Comparison of ENCODE assay signal across 14 cellular contexts in the genomic region with DNA sequence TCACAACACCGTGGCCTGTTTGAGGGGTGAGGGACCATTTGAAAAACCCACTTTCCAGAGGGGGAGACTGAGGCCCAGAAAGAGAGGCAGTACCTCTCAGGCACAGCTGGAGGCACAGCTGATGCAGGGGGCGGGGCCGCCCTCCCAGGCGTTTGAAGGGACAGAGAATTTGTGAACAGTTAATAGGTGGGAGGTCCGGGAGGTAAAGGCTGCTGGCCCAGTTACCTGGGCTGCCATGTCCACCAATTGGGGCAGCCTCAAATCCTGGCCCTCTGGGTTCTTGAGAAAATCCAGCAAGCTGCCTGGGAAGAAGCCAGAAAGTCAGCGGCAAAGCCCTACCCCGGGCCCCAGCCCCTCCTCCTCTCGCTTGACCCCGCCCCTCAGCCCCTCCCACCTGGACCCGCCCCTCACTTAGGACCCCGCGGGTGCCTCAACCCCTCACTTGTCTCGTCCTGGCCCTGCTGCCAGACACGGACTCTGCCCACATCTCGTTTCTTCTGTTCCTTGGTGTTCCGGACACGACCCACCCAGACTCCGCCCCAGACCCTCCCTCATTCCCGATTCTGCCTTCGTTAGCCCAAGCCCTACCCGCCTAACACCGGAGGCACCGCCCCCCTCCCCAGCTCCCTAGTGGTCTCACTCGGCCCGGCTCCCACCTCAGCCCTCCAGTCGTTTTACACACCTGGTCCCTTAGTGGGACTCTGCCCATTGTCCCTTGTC. TPM values are rescaled to one million over a fixed set of nuclear protein-coding genes. Genes with fewer than 3 reads are reported as not detected.
A peak's percentile ranks its signal among the peaks of the same experiment; 100 is the strongest.
DNase-seq lines count a peak whose midpoint lies in the region; ATAC-seq, FAIRE-seq and TF ChIP-seq lines count a peak whose summit lies in the region.
"Had no signal": no experiment of that assay in that cellular context is flagged by ENCODE, and none has a peak within 500 bp of the region (broad histone marks: within the 10 kb centered on the region; RNA-seq: fewer than 3 reads in every experiment).

No MANE protein-coding gene starts in this region.

- H3K27me3 Mint-ChIP-seq in CD8-positive, alpha-beta memory T cell, result peaks cover 0 to 3% of the 10 kb centered on the region in 2 donors
- no peaks in the 10 kb centered on the region for H3K27me3 Mint-ChIP-seq in naive thymus-derived CD4-positive, alpha-beta T cell
- H3K27me3 Mint-ChIP-seq: activated T-cell treated with anti-CD3 and anti-CD28 coated beads, Interleukin-2, amount 50 U/mL, for 24 hours had no signal

- H3K4me1 Mint-ChIP-seq in CD8-positive, alpha-beta memory T cell, result peaks cover 45 to 69% (median 58%) of the 10 kb centered on the region in 3 donors
- H3K4me1 Mint-ChIP-seq in naive thymus-derived CD4-positive, alpha-beta T cell, result peaks cover 48 to 86% (median 66%) of the 10 kb centered on the region in 7 donors

- no peak overlapping the region for H3K4me3 ChIP-seq in CD8-positive, alpha-beta memory T cell (ENCODE audit: low read length)
- H3K4me3 ChIP-seq in K562, result peak overlapping the region; percentile 24; the same call in 1 of the 2 replicates
- H3K4me3 ChIP-seq in naive thymus-derived CD4-positive, alpha-beta T cell (ENCODE audit: low read length), result no peak overlapping the region
- H3K4me3 ChIP-seq: MG63, mucosa of descending colon, upper lobe of left lung had no signal

- WGBS in K562 (ENCODE audit: insufficient coverage, low coverage, missing lambda C conversion rate), result 7% methylated on average over 22 of the region's 26 CpGs

- no TSS peak for BruUV-seq in K562 (replicated peaks; lab: Mats Ljungman, UMichigan)

- peak overlapping the region in 2 of 7 donors; percentile 32 to 65 for H3K4me3 Mint-ChIP-seq in CD8-positive, alpha-beta memory T cell
- peak overlapping the region in 7 of 10 donors; percentile 16 to 83 (median 63) for H3K4me3 Mint-ChIP-seq in naive thymus-derived CD4-positive, alpha-beta T cell
- H3K4me3 Mint-ChIP-seq: activated T-cell treated with anti-CD3 and anti-CD28 coated beads, Interleukin-2, amount 50 U/mL, for 24 hours had no signal

- no peaks in the 10 kb centered on the region for H3K79me2 ChIP-seq in K562 (ENCODE audit: control insufficient read depth, insufficient read depth, low read length)

- TF ChIP-seq EP300 in K562 (IDR thresholded peaks at IDR 0.05; ENCODE audit: low read length), result no peak

- H3K9me3 ChIP-seq in CD8-positive, alpha-beta memory T cell (ENCODE audit: low read length), result no peaks in the 10 kb centered on the region
- no peaks in the 10 kb centered on the region for H3K9me3 ChIP-seq in K562 (replicated peaks; ENCODE audit: control insufficient read depth, insufficient read depth, low read depth, low read length)
- H3K9me3 ChIP-seq in naive thymus-derived CD4-positive, alpha-beta T cell (ENCODE audit: control insufficient read depth in 2 of 3, low read length in 3 of 3), result no peaks in the 10 kb centered on the region
- H3K9me3 ChIP-seq: MG63, mucosa of descending colon, upper lobe of left lung had no signal

- ATAC-seq in K562 (peak; percentile 80), HG03159 (IDR thresholded peaks at IDR 0.05; ENCODE audit: unreplicated experiment) (no peak)
- no peak for ATAC-seq in naive thymus-derived CD4-positive, alpha-beta T cell
- ATAC-seq: mucosa of descending colon had no signal

- H3K27ac ChIP-seq in CD8-positive, alpha-beta memory T cell (ENCODE audit: low read depth, low read length), result no peak overlapping the region
- no peak overlapping the region for H3K27ac ChIP-seq in K562 (ENCODE audit: extremely low read depth, low read depth, low read length)
- no peak overlapping the region for H3K27ac ChIP-seq in naive thymus-derived CD4-positive, alpha-beta T cell (ENCODE audit: low read depth, low read length)
- H3K27ac ChIP-seq: upper lobe of left lung had no signal

- no peak for DNase-seq in CD8-positive, alpha-beta memory T cell
- peak; percentile 50 to 91 (median 86) for DNase-seq in K562 (ENCODE audit: extremely low read depth in 1 of 4, low spot score in 3 of 4)
- no peak for DNase-seq in naive thymus-derived CD4-positive, alpha-beta T cell
- no peak for DNase-seq in stimulated activated naive CD4-positive, alpha-beta T cell (lab: John Stamatoyannopoulos, UW)
- DNase-seq in NOMO-1 treated with DMSO at 0.1 percent for 48 hours (lab: John Stamatoyannopoulos, UW; ENCODE audit: unreplicated experiment), result no peak
- DNase-seq: activated T-cell treated with anti-CD3 and anti-CD28 coated beads, Interleukin-2, amount 50 U/mL, for 24 hours; AML-193; hippocampal formation; MG63; NCI-H2171 had no signal

- in situ Hi-C loops in K562 (cut with MboI), result loop anchor here (5.0 to 25.0 kb wide), 2 partner anchors 48 to 502 kb away; no protein-coding TSS in a partner anchor

- H3K9ac ChIP-seq in K562 (ENCODE audit: insufficient read depth in 1 of 2, low read depth in 2 of 2, low read length in 2 of 2), result peak overlapping the region in 1 of 2 experiments; percentile 84; a peak in 2 of 4 replicates

- peak overlapping the region; percentile 71 for H3K4me2 ChIP-seq in K562 (ENCODE audit: insufficient read depth, low read length)

- intact Hi-C loops in K562 (cut with micrococcal nuclease), result no loop called here
- intact Hi-C loops in naive thymus-derived CD4-positive, alpha-beta T cell (cut with micrococcal nuclease), result no loop called here

- TF ChIP-seq RAD21 in K562 (CRISPR knock-in tag; conservative IDR thresholded peaks at IDR 0.05 in 1 of 2, IDR thresholded peaks at IDR 0.05 in 1 of 2), result no peak

- CTCF ChIA-PET in CD8-positive, alpha-beta memory T cell (lab: Charles Lee), result interaction anchor here (0.7 to 2.4 kb wide), 5 partner anchors 9 to 55 kb away, joined by 3 to 12 read pairs (median 4); no protein-coding TSS in a partner anchor
- CTCF ChIA-PET in K562 (lab: Yijun Ruan, JAX; ENCODE audit: low intra/inter-chr PET ratio), result interaction anchor here (0.9 kb wide), 1 partner anchor 45 kb away, joined by 3 read pairs; no protein-coding TSS in a partner anchor
- CTCF ChIA-PET in naive thymus-derived CD4-positive, alpha-beta T cell (lab: Charles Lee), result interaction anchor here (0.7 to 18.3 kb wide), 3 partner anchors 10 to 318 kb away, joined by 3 to 378 read pairs (median 6); a partner anchor contains a TSS

- TF ChIP-seq CTCF in K562 (IDR thresholded peaks at IDR 0.05 in 2 of 3, conservative IDR thresholded peaks at IDR 0.05 in 1 of 3; ENCODE audit: insufficient read depth in 2 of 3, low read depth in 1 of 3, low read length in 3 of 3), result no peak

- no peaks in the 10 kb centered on the region for H3K27me3 ChIP-seq in CD8-positive, alpha-beta memory T cell (ENCODE audit: insufficient read depth, low read length, poor library complexity, severe bottlenecking)
- peaks cover 9 to 29% of the 10 kb centered on the region in 2 experiments; a peak in 3 of 5 replicates for H3K27me3 ChIP-seq in K562 (ENCODE audit: control insufficient read depth in 2 of 2, insufficient read depth in 2 of 2, low read length in 2 of 2)
- H3K27me3 ChIP-seq in naive thymus-derived CD4-positive, alpha-beta T cell (ENCODE audit: control insufficient read depth in 2 of 2, insufficient read depth in 2 of 2, low read length in 2 of 2), result no peaks in the 10 kb centered on the region
- H3K27me3 ChIP-seq: MG63, upper lobe of left lung had no signal

- no peaks in the 10 kb centered on the region for H3K9me3 Mint-ChIP-seq in CD8-positive, alpha-beta memory T cell
- H3K9me3 Mint-ChIP-seq in naive thymus-derived CD4-positive, alpha-beta T cell, result no peaks in the 10 kb centered on the region
- H3K9me3 Mint-ChIP-seq: activated T-cell treated with anti-CD3 and anti-CD28 coated beads, Interleukin-2, amount 50 U/mL, for 24 hours had no signal

- POLR2A ChIA-PET in CD8-positive, alpha-beta memory T cell (lab: Charles Lee), result interaction anchor here (0.5 to 1.1 kb wide), 3 partner anchors 10 to 25 kb away, joined by 3 to 6 read pairs (median 4); a partner anchor contains a TSS
- POLR2A ChIA-PET in K562 (lab: Yijun Ruan, JAX), result interaction anchor here (0.7 to 1.4 kb wide), 5 partner anchors 8 to 595 kb away, joined by 3 to 7 read pairs (median 4); no protein-coding TSS in a partner anchor
- POLR2A ChIA-PET in naive thymus-derived CD4-positive, alpha-beta T cell (lab: Charles Lee), result interaction anchor here (0.6 to 18.4 kb wide), 5 partner anchors 11 to 50 kb away, joined by 3 to 338 read pairs (median 4); a partner anchor contains a TSS

- no peaks in the 10 kb centered on the region for H3K9me1 ChIP-seq in K562 (ENCODE audit: control insufficient read depth, insufficient read depth, low read length)

- H3K27ac Mint-ChIP-seq in CD8-positive, alpha-beta memory T cell, result peak overlapping the region in 6 of 8 donors; percentile 51 to 82 (median 63)
- H3K27ac Mint-ChIP-seq in naive thymus-derived CD4-positive, alpha-beta T cell, result peak overlapping the region in 8 of 9 donors; percentile 75 to 96 (median 87)

- H2AFZ ChIP-seq in K562 (ENCODE audit: low read depth, low read length), result peak overlapping the region; percentile 93

- peaks cover 3 to 21% (median 3%) of the 10 kb centered on the region in 3 donors for H3K36me3 Mint-ChIP-seq in CD8-positive, alpha-beta memory T cell
- peaks cover 0 to 4% (median 0%) of the 10 kb centered on the region in 5 donors for H3K36me3 Mint-ChIP-seq in naive thymus-derived CD4-positive, alpha-beta T cell

- peaks cover 81% of the 10 kb centered on the region for H3K4me1 ChIP-seq in CD8-positive, alpha-beta memory T cell (ENCODE audit: insufficient read depth, low read length)
- H3K4me1 ChIP-seq in K562 (replicated peaks in 1 of 2; ENCODE audit: control insufficient read depth in 2 of 2, insufficient read depth in 2 of 2, low read length in 2 of 2), result peaks cover 13 to 23% of the 10 kb centered on the region in 2 experiments; a peak in 4 of 5 replicates
- H3K4me1 ChIP-seq in naive thymus-derived CD4-positive, alpha-beta T cell (ENCODE audit: control insufficient read depth in 2 of 2, insufficient read depth in 2 of 2, low read length in 2 of 2), result peaks cover 54 to 68% of the 10 kb centered on the region in 2 donors

- H4K20me1 ChIP-seq in K562 (replicated peaks; ENCODE audit: control insufficient read depth, insufficient read depth, low read length), result 0 out of 2 replicates have a peak, but pooled peaks cover 3% of the 10 kb centered on the region

- H3K36me3 ChIP-seq in CD8-positive, alpha-beta memory T cell (ENCODE audit: insufficient read depth, low read length), result no peaks in the 10 kb centered on the region
- H3K36me3 ChIP-seq in K562 (ENCODE audit: control insufficient read depth, insufficient read depth, low read length), result no peaks in the 10 kb centered on the region
- H3K36me3 ChIP-seq in naive thymus-derived CD4-positive, alpha-beta T cell (ENCODE audit: control insufficient read depth in 2 of 3, insufficient read depth in 3 of 3, low read length in 3 of 3), result no peaks in the 10 kb centered on the region
- H3K36me3 ChIP-seq: MG63 had no signal

- TF ChIP-seq POLR2A in K562 (conservative IDR thresholded peaks at IDR 0.05), result no peak

- no peak for FAIRE-seq in K562 (lab: Jason Lieb, UNC)
- FAIRE-seq: endothelial cell of umbilical vein had no signal

RNA-seq across cellular contexts. Expression of a gene that starts 10.8 kb away (rescaled TPM):
- total RNA-seq in CD8-positive, alpha-beta memory T cell, result 10 to 100 TPM; 11.5 TPM
- polyA plus RNA-seq in CD8-positive, alpha-beta memory T cell, result 1.9 TPM
- 62.5 and 101 TPM in 2 replicates for total RNA-seq in K562 (2011; cell fraction: chromatin; rRNA removed; ENCODE audit: low replicate concordance)
- 36.7 and 38.9 TPM in 2 replicates for total RNA-seq in K562 (2011; cell fraction: nucleolus; rRNA removed)
- 49.2 and 72.8 TPM in 2 replicates for total RNA-seq in K562 (2011; cell fraction: nucleoplasm; rRNA removed)
- total RNA-seq in K562 (2014; rRNA removed) (7.9 and 12.5 TPM in 2 replicates), K562 (2014; rRNA removed; fragmentation: Illumina TruSeq; extraction: Trizol) (3.6 and 4.6 TPM in 2 replicates), K562 (2015; rRNA removed; fragmentation: Illumina TruSeq; extraction: Trizol) (4.7 and 4.8 TPM in 2 replicates), K562 (2021) (36.4 and 37.8 TPM in 2 replicates)
- polyA plus RNA-seq in K562 (2011; rRNA removed) (3.1 and 4.2 TPM in 2 replicates), K562 (2014; fragmentation: Illumina TruSeq; extraction: Trizol) (5.4 and 9.5 TPM in 2 replicates), K562 (2014; fragmentation: Nextera tagmentation; extraction: Ambion mirVana) (under 1 TPM; 0.21 to 0.59 TPM), K562 (2014; rRNA removed) (8.5 and 9.0 TPM in 2 replicates)
- polyA plus RNA-seq in K562 (2011; cell fraction: cytosol; rRNA removed), result 2.3 and 3.9 TPM in 2 replicates
- polyA plus RNA-seq in K562 (2011; cell fraction: nucleus; rRNA removed), result 13.3 and 21.8 TPM in 2 replicates
- 13.7 and 18.2 TPM in 2 replicates for polyA plus RNA-seq in K562 (2012)
- polyA minus RNA-seq in K562 (2011; rRNA and poly(A)+ RNA removed), result 3.7 and 9.1 TPM in 2 replicates
- polyA minus RNA-seq in K562 (2011; cell fraction: cytosol; rRNA and poly(A)+ RNA removed), result 12.2 and 15.2 TPM in 2 replicates
- polyA minus RNA-seq in K562 (2011; cell fraction: nucleus; rRNA and poly(A)+ RNA removed), result 10.6 and 11.6 TPM in 2 replicates
- 10 to 100 TPM; 18.4 to 38.8 (median 21.3) TPM for total RNA-seq in naive thymus-derived CD4-positive, alpha-beta T cell
- polyA plus RNA-seq in naive thymus-derived CD4-positive, alpha-beta T cell, result 1 to 10 TPM in 1 of 2 donors, under 1 TPM in 1; 0.90 to 2.0 TPM

RNA-seq across cellular contexts. Expression of a gene that starts 20.2 kb away (rescaled TPM):
- total RNA-seq in CD8-positive, alpha-beta memory T cell, result 1 to 10 TPM; 1.6 to 1.8 TPM
- 49.6 TPM for polyA plus RNA-seq in CD8-positive, alpha-beta memory T cell
- not detected in 2 replicates for total RNA-seq in K562 (2011; cell fraction: chromatin; rRNA removed; ENCODE audit: low replicate concordance)
- total RNA-seq in K562 (2011; cell fraction: nucleolus; rRNA removed), result not detected in 2 replicates
- total RNA-seq in K562 (2011; cell fraction: nucleoplasm; rRNA removed), result not detected in 2 replicates
- total RNA-seq in K562 (2014; rRNA removed) (not detected in 2 replicates), K562 (2014; rRNA removed; fragmentation: Illumina TruSeq; extraction: Trizol) (not detected in 2 replicates), K562 (2015; rRNA removed; fragmentation: Illumina TruSeq; extraction: Trizol) (not detected in 2 replicates), K562 (2021) (0.11 and 0.38 TPM in 2 replicates)
- polyA plus RNA-seq in K562 (2011; rRNA removed) (0.04 TPM in 1 of 2 replicates, not detected in the other), K562 (2014; fragmentation: Illumina TruSeq; extraction: Trizol) (not detected in 2 replicates), K562 (2014; fragmentation: Nextera tagmentation; extraction: Ambion mirVana) (not detected), K562 (2014; rRNA removed) (not detected in 2 replicates)
- 0.06 TPM in 1 of 2 replicates, not detected in the other for polyA plus RNA-seq in K562 (2011; cell fraction: cytosol; rRNA removed)
- 0.20 TPM in 1 of 2 replicates, not detected in the other for polyA plus RNA-seq in K562 (2011; cell fraction: nucleus; rRNA removed)
- not detected in 2 replicates for polyA plus RNA-seq in K562 (2012)
- polyA minus RNA-seq in K562 (2011; rRNA and poly(A)+ RNA removed), result not detected in 2 replicates
- not detected in 2 replicates for polyA minus RNA-seq in K562 (2011; cell fraction: cytosol; rRNA and poly(A)+ RNA removed)
- not detected in 2 replicates for polyA minus RNA-seq in K562 (2011; cell fraction: nucleus; rRNA and poly(A)+ RNA removed)
- total RNA-seq in naive thymus-derived CD4-positive, alpha-beta T cell, result 100 to 1,000 TPM in 1 of 5 experiments, 10 to 100 TPM in 1, 1 to 10 TPM in 2, under 1 TPM in 1; 0.15 to 246 (median 1.9) TPM
- under 1 TPM; 0.70 to 0.72 TPM for polyA plus RNA-seq in naive thymus-derived CD4-positive, alpha-beta T cell
- total RNA-seq: endothelial cell of umbilical vein had no signal

RNA-seq across cellular contexts. Expression of a gene that starts 57.2 kb away (rescaled TPM):
- total RNA-seq in CD8-positive, alpha-beta memory T cell, result 10 to 100 TPM; 10.7 to 12.3 TPM
- 161 TPM for polyA plus RNA-seq in CD8-positive, alpha-beta memory T cell
- 0.67 TPM in 1 of 2 replicates, not detected in the other for total RNA-seq in K562 (2011; cell fraction: chromatin; rRNA removed; ENCODE audit: low replicate concordance)
- total RNA-seq in K562 (2011; cell fraction: nucleolus; rRNA removed), result 2.6 and 3.8 TPM in 2 replicates
- total RNA-seq in K562 (2011; cell fraction: nucleoplasm; rRNA removed), result 1.1 and 2.4 TPM in 2 replicates
- total RNA-seq in K562 (2014; rRNA removed) (4.5 and 4.7 TPM in 2 replicates), K562 (2014; rRNA removed; fragmentation: Illumina TruSeq; extraction: Trizol) (0.99 and 1.0 TPM in 2 replicates), K562 (2015; rRNA removed; fragmentation: Illumina TruSeq; extraction: Trizol) (1.6 and 2.2 TPM in 2 replicates), K562 (2021) (3.8 and 5.0 TPM in 2 replicates)
- polyA plus RNA-seq in K562 (2011; rRNA removed) (2.0 and 2.7 TPM in 2 replicates), K562 (2014; fragmentation: Illumina TruSeq; extraction: Trizol) (2.4 and 2.9 TPM in 2 replicates), K562 (2014; fragmentation: Nextera tagmentation; extraction: Ambion mirVana) (under 1 TPM; 0.17 to 0.76 TPM), K562 (2014; rRNA removed) (4.0 and 4.4 TPM in 2 replicates)
- 3.4 and 3.9 TPM in 2 replicates for polyA plus RNA-seq in K562 (2011; cell fraction: cytosol; rRNA removed)
- 0.55 and 1.0 TPM in 2 replicates for polyA plus RNA-seq in K562 (2011; cell fraction: nucleus; rRNA removed)
- 8.1 and 10.3 TPM in 2 replicates for polyA plus RNA-seq in K562 (2012)
- polyA minus RNA-seq in K562 (2011; rRNA and poly(A)+ RNA removed), result 0.60 TPM in 1 of 2 replicates, not detected in the other
- 1.4 and 2.8 TPM in 2 replicates for polyA minus RNA-seq in K562 (2011; cell fraction: cytosol; rRNA and poly(A)+ RNA removed)
- not detected in 2 replicates for polyA minus RNA-seq in K562 (2011; cell fraction: nucleus; rRNA and poly(A)+ RNA removed)
- total RNA-seq in naive thymus-derived CD4-positive, alpha-beta T cell, result 100 to 1,000 TPM in 1 of 5 experiments, 10 to 100 TPM in 4; 24.7 to 266 (median 33.2) TPM
- 100 to 1,000 TPM; 166 to 186 TPM for polyA plus RNA-seq in naive thymus-derived CD4-positive, alpha-beta T cell

Comparison
In these comparisons a context has a peak if more than half of its experiments do, and no peak if none do; other contexts are left out.
1. DNase-seq: peak in K562 (4 of 4); none in CD8-positive, alpha-beta memory T cell (0 of 5), naive thymus-derived CD4-positive, alpha-beta T cell (0 of 9), stimulated activated naive CD4-positive, alpha-beta T cell (0 of 6) and NOMO-1 treated with DMSO at 0.1 percent for 48 hours (single experiment).